8 cellular contexts compared by ENCODE assay signal in genomic region chr3:43620953-43621405, GRCh38. TPM values are rescaled to one million over a fixed set of nuclear protein-coding genes. Genes with fewer than 3 reads are reported as not detected.
DNase-seq lines count a peak whose midpoint lies in the region; ATAC-seq and TF ChIP-seq lines count a peak whose summit lies in the region.

No MANE protein-coding gene starts in this region.

- H2AFZ ChIP-seq in Karpas-422 (ENCODE audit: low read length), result peak overlapping the region; percentile 85; the same call in 1 of the 2 replicates

- H3K9me2 ChIP-seq in Karpas-422 (replicated peaks; ENCODE audit: insufficient read depth, low read length), result no peaks in the 10 kb centered on the region

- intact Hi-C loops in mucosa of descending colon (cut with DNase I, micrococcal nuclease), result no loop called here

- no peaks in the 10 kb centered on the region for H3K79me2 ChIP-seq in Karpas-422 (ENCODE audit: low read length)

- no peaks in the 10 kb centered on the region for H3K36me3 Mint-ChIP-seq in chondrocyte (ENCODE audit: low read depth)

- peak overlapping the region; percentile 65 for H3K4me3 ChIP-seq in BE2C (ENCODE audit: low read depth, low read length)
- peak overlapping the region; percentile 65 for H3K4me3 ChIP-seq in Karpas-422 (ENCODE audit: low read length)
- H3K4me3 ChIP-seq in mucosa of descending colon, result peak overlapping the region; percentile 86

- peak overlapping the region; percentile 80 for H3K4me2 ChIP-seq in Karpas-422 (ENCODE audit: low read depth, low read length, poor library complexity, severe bottlenecking)

- H3K27me3 ChIP-seq in BE2C (no peaks in the 10 kb centered on the region), Karpas-422 (ENCODE audit: low read length) (no peaks in the 10 kb centered on the region)

- no peaks in the 10 kb centered on the region for H3K4me1 ChIP-seq in BE2C
- peaks cover 12% of the 10 kb centered on the region for H3K4me1 ChIP-seq in Karpas-422 (ENCODE audit: low read length)
- peaks cover 6% of the 10 kb centered on the region for H3K4me1 ChIP-seq in mucosa of descending colon (ENCODE audit: low read depth)

- TF ChIP-seq CTCF in BE2C (IDR thresholded peaks at IDR 0.05; ENCODE audit: low read depth, low read length) (no peak), chondrocyte (IDR thresholded peaks at IDR 0.05) (no peak), mucosa of descending colon (IDR thresholded peaks at IDR 0.05) (no peak)

- ATAC-seq in mucosa of descending colon, result no peak
- no peak for ATAC-seq in HG02763 (IDR thresholded peaks at IDR 0.05; ENCODE audit: unreplicated experiment)

- no peaks in the 10 kb centered on the region for H3K36me3 ChIP-seq in BE2C
- no peaks in the 10 kb centered on the region for H3K36me3 ChIP-seq in Karpas-422 (ENCODE audit: insufficient read depth, low read length)
- H3K36me3 ChIP-seq in mucosa of descending colon (ENCODE audit: low read depth), result no peaks in the 10 kb centered on the region

- peak overlapping the region; percentile 76 for H3K9ac ChIP-seq in Karpas-422 (ENCODE audit: low read length)

- H3K9me3 ChIP-seq in BE2C (no peaks in the 10 kb centered on the region), Karpas-422 (ENCODE audit: low read length) (no peaks in the 10 kb centered on the region), mucosa of descending colon (no peaks in the 10 kb centered on the region)

- no peak for DNase-seq in BE2C
- DNase-seq in Karpas-422, result no peak
- DNase-seq in chondrocyte (ENCODE audit: low spot score), result no peak
- DNase-seq in mucosa of descending colon, result no peak
- DNase-seq in NCI-H2029 treated with DMSO at 0.1 percent for 48 hours (lab: John Stamatoyannopoulos, UW), result no peak
- DNase-seq in NCI-H526 (lab: John Stamatoyannopoulos, UW), result no peak
- DNase-seq in A172 (ENCODE audit: low spot score), result no peak

- no peaks in the 10 kb centered on the region for H4K20me1 ChIP-seq in Karpas-422 (ENCODE audit: insufficient read depth, low read depth, low read length)

- no peaks in the 10 kb centered on the region for H3K9me3 Mint-ChIP-seq in chondrocyte (ENCODE audit: low read depth)

- H3K27ac ChIP-seq in Karpas-422 (ENCODE audit: low read length), result no peak overlapping the region

- H3K4me3 Mint-ChIP-seq in chondrocyte (ENCODE audit: unreplicated experiment), result peak overlapping the region; percentile 98

- H3K27ac Mint-ChIP-seq in chondrocyte (ENCODE audit: unreplicated experiment), result peak overlapping the region; percentile 94

- H3K4me1 Mint-ChIP-seq in chondrocyte (ENCODE audit: low read depth), result peaks cover 43% of the 10 kb centered on the region

- no peaks in the 10 kb centered on the region for H3K27me3 Mint-ChIP-seq in chondrocyte (ENCODE audit: low read depth)

RNA-seq across cellular contexts. Expression of gene ANO10, which starts 0.8 kb away (rescaled TPM):
- polyA plus RNA-seq in BE2C (2012; ENCODE audit: insufficient read depth, insufficient read length, low read depth), result 14.0 TPM
- 2.8 and 3.2 TPM in 2 replicates for total RNA-seq in Karpas-422 (2014; rRNA removed; shearing (Covaris generic); ENCODE audit: low replicate concordance)
- total RNA-seq in chondrocyte (47.4 to 56.9 TPM (median 55.5 TPM) in 3 replicates), mucosa of descending colon (10 to 100 TPM; 46.6 to 100.0 (median 64.1) TPM)
- total RNA-seq in A172 (2014; rRNA removed; shearing (Covaris generic)), result 25.9 and 31.1 TPM in 2 replicates
